9 cellular contexts compared by ENCODE assay signal in genomic region chr12:69243099-69244084, GRCh38. TPM values are rescaled to one million over a fixed set of nuclear protein-coding genes. Genes with fewer than 3 reads are reported as not detected.
DNase-seq lines count a peak whose midpoint lies in the region; ATAC-seq and TF ChIP-seq lines count a peak whose summit lies in the region.
"Had no signal": no experiment of that assay in that cellular context is flagged by ENCODE, and none has a peak within 500 bp of the region (broad histone marks: within the 10 kb centered on the region; RNA-seq: fewer than 3 reads in every experiment).

No MANE protein-coding gene starts in this region.

- H3K4me2 ChIP-seq in GM23248 (ENCODE audit: unreplicated experiment) = no peak overlapping the region

- 96 to 97% methylated on average over 5 to 7 of the region's 7 CpGs for WGBS in endodermal cell (ENCODE audit: insufficient coverage in 1 of 2, insufficient read length in 1 of 2), 2 experiments
- 82 to 84% methylated on average over 7 of the region's 7 CpGs for WGBS in GM23248 (ENCODE audit: low coverage in 1 of 2, low lambda C conversion rate in 2 of 2, missing lambda C conversion rate in 2 of 2), 2 experiments

- intact Hi-C loops in posterior vena cava (cut with DNase I) = no loop called here

- 0 out of 2 replicates have a peak, but pooled peaks cover 5% of the 10 kb centered on the region for H3F3A ChIP-seq in GM23248 (ENCODE audit: insufficient read depth)

- H3K4me1 ChIP-seq in endodermal cell (ENCODE audit: control insufficient read depth, insufficient read depth, low read length) (no peaks in the 10 kb centered on the region), GM23248 (ENCODE audit: insufficient read depth) (peaks cover 17% of the 10 kb centered on the region)

- H3K27me3 Mint-ChIP-seq in endodermal cell (ENCODE audit: insufficient read depth) = no peaks in the 10 kb centered on the region

- no peak overlapping the region for H3K27ac ChIP-seq in endodermal cell (ENCODE audit: low read depth, low read length)
- H3K27ac ChIP-seq in GM23248 = no peak overlapping the region
- H3K27ac ChIP-seq: parathyroid adenoma had no signal

- H3K36me3 Mint-ChIP-seq in endodermal cell (ENCODE audit: low read depth) = peaks cover 22% of the 10 kb centered on the region

- peak; percentile 37 for ATAC-seq in GM21381 (IDR thresholded peaks at IDR 0.05; ENCODE audit: unreplicated experiment)
- peak; percentile 31 for ATAC-seq in HG03460 (IDR thresholded peaks at IDR 0.05; ENCODE audit: unreplicated experiment)

- H3K4me3 ChIP-seq in endodermal cell (ENCODE audit: low read length) (peak overlapping the region; percentile 86), GM23248 (no peak overlapping the region)

- no peak overlapping the region for H2AFZ ChIP-seq in GM23248
- H2AFZ ChIP-seq: parathyroid adenoma had no signal

- H3K9me2 ChIP-seq in GM23248 (ENCODE audit: insufficient read depth) = no peaks in the 10 kb centered on the region

- no peak overlapping the region for H3K4me3 Mint-ChIP-seq in endodermal cell

- in situ Hi-C loops in GM13977 (cut with MboI; ENCODE audit: low pct_unique_long_range_greater_than_20kb, low sequenced_read_pairs, unreplicated experiment) = no loop called here
- in situ Hi-C loops in GM23248 (cut with MboI) = loop anchor here (25.0 kb wide), 1 partner anchor 381 kb away; no protein-coding TSS in a partner anchor

- H3K9me3 Mint-ChIP-seq in endodermal cell = no peaks in the 10 kb centered on the region

- TF ChIP-seq CTCF in GM13977 (IDR thresholded peaks at IDR 0.05; ENCODE audit: extremely low read depth, insufficient read depth, missing control alignments) = no peak
- no peak for TF ChIP-seq CTCF in endodermal cell (conservative IDR thresholded peaks at IDR 0.05)

- H3K27me3 ChIP-seq in endodermal cell (ENCODE audit: control insufficient read depth, insufficient read depth, low read length, poor library complexity, severe bottlenecking) (no peaks in the 10 kb centered on the region), GM23248 (replicated peaks; ENCODE audit: insufficient read depth) (no peaks in the 10 kb centered on the region)

- peaks cover 30% of the 10 kb centered on the region for H3K4me1 Mint-ChIP-seq in endodermal cell

- H3K9ac ChIP-seq in endodermal cell (ENCODE audit: extremely low read depth, low read length, poor library complexity, severe bottlenecking) (no peak overlapping the region), GM23248 (no peak overlapping the region)
- H3K9ac ChIP-seq: parathyroid adenoma had no signal

- DNase-seq in GM13977 (ENCODE audit: low spot score) = peak; percentile 35
- peak; percentile 46 for DNase-seq in endodermal cell
- no peak for DNase-seq in NCI-H1930 (lab: John Stamatoyannopoulos, UW)
- no peak for DNase-seq in NCI-H2196 (lab: John Stamatoyannopoulos, UW; ENCODE audit: unreplicated experiment)
- DNase-seq in GM23248 = no peak
- no peak for DNase-seq in posterior vena cava (ENCODE audit: low spot score)

- H3K9me3 ChIP-seq in endodermal cell (ENCODE audit: control insufficient read depth, low read length) (peaks cover 5% of the 10 kb centered on the region), GM23248 (ENCODE audit: low read depth) (no peaks in the 10 kb centered on the region)

- peak overlapping the region; percentile 21 for H3K27ac Mint-ChIP-seq in endodermal cell

- H3K79me2 ChIP-seq in GM23248 (ENCODE audit: insufficient read depth) = peaks cover 85% of the 10 kb centered on the region

- H4K20me1 ChIP-seq in GM23248 (ENCODE audit: insufficient read depth) = peaks cover 23% of the 10 kb centered on the region

- H3K36me3 ChIP-seq in endodermal cell (ENCODE audit: control insufficient read depth, insufficient read depth, low read length) = peaks cover 31% of the 10 kb centered on the region
- H3K36me3 ChIP-seq in GM23248 (ENCODE audit: low read depth) = no peaks in the 10 kb centered on the region

RNA-seq across cellular contexts. Expression of gene CPSF6, which starts 4.0 kb away (rescaled TPM):
- total RNA-seq in endodermal cell (100 to 1,000 TPM; 115 to 139 TPM), posterior vena cava (10 to 100 TPM; 42.9 to 44.9 TPM)
- polyA plus RNA-seq in endodermal cell (2013, experiment 1 of 2) = 107 TPM
- 91.5 TPM for polyA plus RNA-seq in endodermal cell (2013, experiment 2 of 2)
- 19.6 and 31.5 TPM in 2 replicates for total RNA-seq in GM23248 (2014; rRNA removed; shearing (Covaris generic))
- 63.4 TPM in 2 replicates for polyA plus RNA-seq in GM23248 (2016; fragmentation: Nextera tagmentation; extraction: Ambion mirVana)

Comparison
In these comparisons a context has a peak if more than half of its experiments do, and no peak if none do; other contexts are left out.
1. DNase-seq: peak in GM13977 (single experiment) and endodermal cell (single experiment); none in NCI-H1930 (0 of 2), NCI-H2196 (single experiment), GM23248 (single experiment) and posterior vena cava (single experiment).